8 cellular contexts compared by ENCODE assay signal in genomic region chrX:148530464-148531077, GRCh38. TPM values are rescaled to one million over a fixed set of nuclear protein-coding genes. Genes with fewer than 3 reads are reported as not detected.
DNase-seq lines count a peak whose midpoint lies in the region; ATAC-seq and TF ChIP-seq lines count a peak whose summit lies in the region.

No MANE protein-coding gene starts in this region.

- H3K9ac ChIP-seq in neural cell (ENCODE audit: low read length), result no peak overlapping the region

- no peak overlapping the region for H3K4me3 ChIP-seq in HL-60 (replicated peaks; ENCODE audit: insufficient read depth, low read length)
- no peak overlapping the region for H3K4me3 ChIP-seq in neural cell (ENCODE audit: low read length)
- H3K4me3 ChIP-seq in uterus, result no peak overlapping the region

- H3K27me3 ChIP-seq in HL-60 (ENCODE audit: insufficient read depth, poor library complexity, severe bottlenecking), result no peaks in the 10 kb centered on the region
- H3K27me3 ChIP-seq in neural cell (ENCODE audit: insufficient read depth, low read depth, low read length), result no peaks in the 10 kb centered on the region
- no peaks in the 10 kb centered on the region for H3K27me3 ChIP-seq in uterus

- no peak for TF ChIP-seq POLR2A in uterus (IDR thresholded peaks at IDR 0.05)

- H3K36me3 ChIP-seq in neural cell (ENCODE audit: insufficient read depth, low read length) (no peaks in the 10 kb centered on the region), uterus (no peaks in the 10 kb centered on the region)

- TF ChIP-seq EP300 in neural cell (conservative IDR thresholded peaks at IDR 0.05; ENCODE audit: poor library complexity, severe bottlenecking), result no peak

- H3K4me1 ChIP-seq in uterus, result no peaks in the 10 kb centered on the region

- H3K9me2 ChIP-seq in neural cell (ENCODE audit: insufficient read depth, low read length), result no peaks in the 10 kb centered on the region

- no peak overlapping the region for H2AFZ ChIP-seq in neural cell (ENCODE audit: low read depth, low read length)

- no peaks in the 10 kb centered on the region for H3K79me2 ChIP-seq in neural cell (replicated peaks; ENCODE audit: insufficient read depth, low read length)

- TF ChIP-seq CTCF in HL-60 (IDR thresholded peaks at IDR 0.05; ENCODE audit: insufficient read depth, low read length) (peak; percentile 26), neural cell (IDR thresholded peaks at IDR 0.05; ENCODE audit: poor library complexity, severe bottlenecking) (peak; percentile 29), uterus (IDR thresholded peaks at IDR 0.05) (peak in 1 of 4 experiments; percentile 27)

- peak; percentile 55 for DNase-seq in DMS53 (lab: John Stamatoyannopoulos, UW)
- no peak for DNase-seq in DMS53 treated with DMSO at 0.1 percent for 48 hours (lab: John Stamatoyannopoulos, UW; ENCODE audit: unreplicated experiment)
- DNase-seq in HL-60 (ENCODE audit: low read depth in 1 of 2, low spot score in 1 of 2), result no peak
- peak; percentile 20 for DNase-seq in astrocyte of the hippocampus (ENCODE audit: low read depth, low spot score)
- DNase-seq in uterus, result no peak

- no peaks in the 10 kb centered on the region for H4K20me1 ChIP-seq in neural cell (ENCODE audit: insufficient read depth)

- H3K27ac ChIP-seq in HL-60 (replicated peaks) (no peak overlapping the region), neural cell (ENCODE audit: low read length) (no peak overlapping the region), uterus (no peak overlapping the region)

- H3K9me3 ChIP-seq in neural cell (ENCODE audit: low read length) (no peaks in the 10 kb centered on the region), uterus (no peaks in the 10 kb centered on the region)

- no peak for TF ChIP-seq RAD21 in neural cell (conservative IDR thresholded peaks at IDR 0.05)

- H3K4me2 ChIP-seq in neural cell (ENCODE audit: low read length), result no peak overlapping the region

- no peak for ATAC-seq in HG02938 (IDR thresholded peaks at IDR 0.05; ENCODE audit: unreplicated experiment)
- no peak for ATAC-seq in HG03457 (IDR thresholded peaks at IDR 0.05; ENCODE audit: unreplicated experiment)

- intact Hi-C loops in uterus (cut with DNase I; ENCODE audit: low total_unique reads), result no loop called here

- no peaks in the 10 kb centered on the region for H3F3A ChIP-seq in neural cell (ENCODE audit: insufficient read depth, low read length, poor library complexity, severe bottlenecking)

TF ChIP-seq in neural cell, 6 proteins besides CTCF, POLR2A, EP300 and RAD21:
- TF ChIP-seq REST (IDR thresholded peaks at IDR 0.05; ENCODE audit: borderline replicate concordance) (no peak), MXI1 (conservative IDR thresholded peaks at IDR 0.05; ENCODE audit: poor library complexity, severe bottlenecking) (no peak), SMC3 (conservative IDR thresholded peaks at IDR 0.05; ENCODE audit: poor library complexity) (no peak), POLR2AphosphoS5 (IDR thresholded peaks at IDR 0.05) (no peak), TAF1 (IDR thresholded peaks at IDR 0.05; ENCODE audit: low read depth) (no peak), EZH2 (IDR thresholded peaks at IDR 0.05; ENCODE audit: borderline replicate concordance, insufficient read depth, low read length, poor library complexity, severe bottlenecking) (no peak)

RNA-seq across cellular contexts. Expression of gene AFF2, which starts 30.2 kb away (rescaled TPM):
- polyA plus RNA-seq in neural cell, result 10.5 and 18.6 TPM in 2 replicates
- 391 and 420 TPM in 2 replicates for polyA minus RNA-seq in neural cell
- total RNA-seq in uterus, result 1 to 10 TPM in 3 of 4 donors, under 1 TPM in 1; 0.43 to 7.9 (median 4.3) TPM

Comparison
In these comparisons a context has a peak if more than half of its experiments do, and no peak if none do; other contexts are left out.
1. DNase-seq: peak in DMS53 (single experiment) and astrocyte of the hippocampus (single experiment); none in DMS53 treated with DMSO at 0.1 percent for 48 hours (single experiment), HL-60 (0 of 2) and uterus (0 of 2).